23 cellular contexts compared by ENCODE assay signal in the genomic region with DNA sequence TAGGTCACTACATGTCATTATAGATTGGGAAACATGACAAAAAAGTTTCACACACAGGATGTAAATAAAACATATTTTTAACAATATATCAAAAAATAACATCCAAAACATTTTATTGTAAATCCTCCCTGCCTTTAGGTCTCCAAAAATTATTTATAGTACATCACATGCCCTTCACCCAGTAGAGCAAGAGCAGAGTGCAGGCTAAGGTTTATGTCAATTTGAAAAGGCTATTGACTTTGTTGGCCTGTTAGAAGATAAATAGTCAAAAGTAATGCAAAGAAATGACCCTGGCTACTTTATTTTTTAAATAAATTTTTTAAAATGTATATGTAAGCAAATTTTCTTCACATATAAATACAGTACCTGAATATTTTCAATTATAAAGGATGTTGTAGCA.
"Had no signal": no experiment of that assay in that cellular context is flagged by ENCODE, and none has a peak within 500 bp of the region (broad histone marks: within the 10 kb centered on the region; RNA-seq: fewer than 3 reads in every experiment).

No MANE protein-coding gene starts in this region.

- DNase-seq: activated CD4-positive, alpha-beta memory T cell treated with anti-CD3 and anti-CD28 coated beads, Interleukin-2, amount 10 ng/mL, durations not matched to agents 7 days and 5 days; activated CD4-positive, alpha-beta T cell treated with anti-CD3 and anti-CD28 coated beads for 36 hours; activated CD4-positive, alpha-beta T cell treated with anti-CD3 and anti-CD28 coated beads, Interleukin-2, amount 10 ng/mL, durations not matched to agents 7 days and 5 days; activated CD4-positive, alpha-beta T cell treated with anti-CD3 and anti-CD28 coated beads, Interleukin-2, amount 50 U/mL, for 4 hours; activated CD4-positive, CD25-positive, alpha-beta regulatory T cell; activated CD4-positive, CD25-positive, alpha-beta regulatory T cell treated with anti-CD3 and anti-CD28 coated beads, Interleukin-2, amount 50 U/mL, for 72 hours; activated CD8-positive, alpha-beta memory T cell treated with anti-CD3 and anti-CD28 coated beads, Interleukin-2, amount 50 U/mL, for 48 hours; activated gamma-delta T cell; activated naive CD4-positive, alpha-beta T cell; activated naive CD4-positive, alpha-beta T cell treated with anti-CD3 and anti-CD28 coated beads, Interleukin-2, amount 10 ng/mL, durations not matched to agents 7 days and 5 days; activated naive CD8-positive, alpha-beta T cell treated with anti-CD3 and anti-CD28 coated beads, Interleukin-2, amount 10 ng/mL, durations not matched to agents 7 days and 5 days; activated T-cell treated with anti-CD3 and anti-CD28 coated beads for 4 hours; activated T-cell treated with anti-CD3 and anti-CD28 coated beads, Interleukin-2, amount 50 U/mL, for 24 hours; activated T-cell treated with anti-CD3 and anti-CD28 coated beads, Interleukin-2, amount 50 U/mL, for 72 hours; caudate nucleus; effector CD8-positive, alpha-beta T cell; esophagus squamous epithelium; foreskin melanocyte; T-helper 2 cell had no signal

- H3K4me1 ChIP-seq: ascending aorta, breast epithelium, esophagus squamous epithelium, gastroesophageal sphincter had no signal

- H3K36me3 ChIP-seq: ascending aorta, breast epithelium, esophagus squamous epithelium, gastroesophageal sphincter had no signal

- H3K9me3 ChIP-seq: ascending aorta, esophagus squamous epithelium, gastroesophageal sphincter had no signal

- H3K27ac ChIP-seq: ascending aorta, breast epithelium, epithelial cell of prostate, esophagus squamous epithelium, gastroesophageal sphincter had no signal

- H3K27me3 ChIP-seq: ascending aorta, breast epithelium, esophagus squamous epithelium, gastroesophageal sphincter had no signal

- H3K4me3 ChIP-seq: ascending aorta, breast epithelium, esophagus squamous epithelium, gastroesophageal sphincter had no signal
